Comparison of ENCODE assay signal across 14 cellular contexts in the genomic region with DNA sequence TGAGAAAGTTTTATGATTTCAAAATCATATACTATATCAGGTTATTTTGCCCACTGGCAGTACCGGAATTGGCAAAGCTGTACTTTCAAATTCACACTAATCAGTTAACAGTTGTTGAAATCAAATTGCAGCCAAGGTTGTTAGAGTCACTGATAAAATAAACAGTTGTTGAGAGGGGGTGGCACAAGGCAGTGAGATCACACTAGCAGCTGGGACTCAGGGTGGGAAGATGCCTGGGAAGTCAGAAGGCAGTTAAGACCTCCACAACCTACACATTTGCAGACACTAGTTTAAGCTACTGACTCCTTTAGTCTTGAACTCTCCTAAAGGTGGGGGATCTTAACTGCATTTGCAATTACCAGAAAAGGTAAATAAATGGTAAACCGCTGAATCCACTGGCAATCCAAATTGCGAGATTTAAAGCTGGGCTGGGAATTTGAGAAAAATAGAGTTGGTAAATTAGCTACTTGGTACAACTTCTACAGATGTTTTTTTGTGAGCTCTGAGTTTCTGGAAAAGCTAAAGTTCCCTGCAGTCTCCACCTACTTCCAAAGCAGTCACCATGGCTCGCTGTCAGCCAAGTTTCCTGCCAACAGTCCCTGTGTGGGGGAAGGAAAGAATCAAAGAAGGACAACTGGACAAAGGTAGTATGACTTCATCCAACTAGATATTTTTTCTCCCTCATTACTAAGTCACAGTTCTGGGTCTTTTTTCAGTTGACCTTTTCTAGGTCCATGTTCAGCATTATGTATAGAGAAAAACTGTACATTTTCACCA.
DNase-seq lines count a peak whose midpoint lies in the region; ATAC-seq and TF ChIP-seq lines count a peak whose summit lies in the region.
"Had no signal": no experiment of that assay in that cellular context is flagged by ENCODE, and none has a peak within 500 bp of the region (broad histone marks: within the 10 kb centered on the region; RNA-seq: fewer than 3 reads in every experiment).

No MANE protein-coding gene starts in this region.

- TF ChIP-seq CTCF in brain (conservative IDR thresholded peaks at IDR 0.05) (no peak), left ventricle myocardium inferior (IDR thresholded peaks at IDR 0.05; ENCODE audit: borderline replicate concordance) (no peak), sigmoid colon (IDR thresholded peaks at IDR 0.05) (no peak)

- peak overlapping the region in 3 of 5 experiments; percentile 83 to 92 (median 89) for H3K27ac Mint-ChIP-seq in brain
- H3K27ac Mint-ChIP-seq in activated naive CD4-positive, alpha-beta T cell treated with anti-CD3 and anti-CD28 coated beads for 36 hours, result no peak overlapping the region

- H3K4me3 ChIP-seq in left ventricle myocardium inferior (peak overlapping the region; percentile 7), sigmoid colon (no peak overlapping the region)

- H3K36me3 ChIP-seq in left ventricle myocardium inferior (no peaks in the 10 kb centered on the region), sigmoid colon (no peaks in the 10 kb centered on the region)

- no peak for TF ChIP-seq POLR2A in sigmoid colon (IDR thresholded peaks at IDR 0.05)

- peaks cover 0 to 3% (median 1%) of the 10 kb centered on the region in 5 experiments for H3K9me3 Mint-ChIP-seq in brain
- no peaks in the 10 kb centered on the region for H3K9me3 Mint-ChIP-seq in activated naive CD4-positive, alpha-beta T cell treated with anti-CD3 and anti-CD28 coated beads for 36 hours

- CTCF ChIA-PET in activated naive CD4-positive, alpha-beta T cell treated with anti-CD3 and anti-CD28 coated beads for 36 hours (lab: Charles Lee), result no interaction called here

- H3K27me3 ChIP-seq in left ventricle myocardium inferior (ENCODE audit: low read depth) (no peaks in the 10 kb centered on the region), sigmoid colon (no peaks in the 10 kb centered on the region)

- H3K36me3 Mint-ChIP-seq in brain, result peaks cover 5% of the 10 kb centered on the region
- H3K36me3 Mint-ChIP-seq in activated naive CD4-positive, alpha-beta T cell treated with anti-CD3 and anti-CD28 coated beads for 36 hours (ENCODE audit: low read depth), result no peaks in the 10 kb centered on the region

- peaks cover 33% of the 10 kb centered on the region for H3K4me1 Mint-ChIP-seq in brain
- H3K4me1 Mint-ChIP-seq in activated naive CD4-positive, alpha-beta T cell treated with anti-CD3 and anti-CD28 coated beads for 36 hours (ENCODE audit: low read depth), result no peaks in the 10 kb centered on the region
- H3K4me1 Mint-ChIP-seq: central memory CD8-positive, alpha-beta T cell had no signal

- H3K4me1 ChIP-seq in left ventricle myocardium inferior (peaks cover 36% of the 10 kb centered on the region), sigmoid colon (peaks cover 0 to 18% (median 0%) of the 10 kb centered on the region in 4 donors)

- WGBS in sigmoid colon, 2 donors, result 31 to 51% methylated on average over 4 of the region's 4 CpGs

- intact Hi-C loops in left ventricle myocardium inferior (cut with micrococcal nuclease) (no loop called here), sigmoid colon (cut with DNase I) (no loop called here)
- intact Hi-C loops in activated naive CD4-positive, alpha-beta T cell treated with anti-CD3 and anti-CD28 coated beads for 36 hours (cut with micrococcal nuclease), result no loop called here

- DNase-seq in GM04503 (ENCODE audit: low read depth) (peak; percentile 20), left ventricle myocardium inferior (peak; percentile 67), sigmoid colon (no peak), RPMI8226 (no peak), activated gamma-delta T cell treated with Interleukin-2 at 50 U/mL for 16 hours (no peak)
- no peak for DNase-seq in activated naive CD4-positive, alpha-beta T cell treated with anti-CD3 and anti-CD28 coated beads for 36 hours
- DNase-seq: activated CD4-positive, CD25-positive, alpha-beta regulatory T cell treated with anti-CD3 and anti-CD28 coated beads, Interleukin-2, amount 50 U/mL, for 72 hours; activated T-cell treated with anti-CD3 and anti-CD28 coated beads, Interleukin-2, amount 50 U/mL, for 48 hours; midbrain; NCI-H1436 had no signal

- H3K27ac ChIP-seq in left ventricle myocardium inferior (replicated peaks) (peak overlapping the region; percentile 76), sigmoid colon (peak overlapping the region in 3 of 4 donors; percentile 19 to 69 (median 35))
- H3K27ac ChIP-seq: C4-2B had no signal

- ATAC-seq in HG03175 (IDR thresholded peaks at IDR 0.05; ENCODE audit: unreplicated experiment), result no peak

- peaks cover 4% of the 10 kb centered on the region for H3K9me3 ChIP-seq in left ventricle myocardium inferior (replicated peaks)
- no peaks in the 10 kb centered on the region for H3K9me3 ChIP-seq in sigmoid colon

- no peaks in the 10 kb centered on the region for H3K27me3 Mint-ChIP-seq in brain
- no peaks in the 10 kb centered on the region for H3K27me3 Mint-ChIP-seq in activated naive CD4-positive, alpha-beta T cell treated with anti-CD3 and anti-CD28 coated beads for 36 hours (ENCODE audit: low read depth)
- H3K27me3 Mint-ChIP-seq: central memory CD8-positive, alpha-beta T cell had no signal

- TF ChIP-seq EP300 in sigmoid colon (IDR thresholded peaks at IDR 0.05), result no peak

- H3K4me3 Mint-ChIP-seq in brain, result peak overlapping the region in 2 of 5 experiments; percentile 36 to 42
- no peak overlapping the region for H3K4me3 Mint-ChIP-seq in activated naive CD4-positive, alpha-beta T cell treated with anti-CD3 and anti-CD28 coated beads for 36 hours
- H3K4me3 Mint-ChIP-seq: central memory CD8-positive, alpha-beta T cell had no signal

Comparison
In these comparisons a context has a peak if more than half of its experiments do, and no peak if none do; other contexts are left out.
1. DNase-seq: peak in GM04503 (single experiment) and left ventricle myocardium inferior (single experiment); none in sigmoid colon (single experiment), RPMI8226 (single experiment), activated naive CD4-positive, alpha-beta T cell treated with anti-CD3 and anti-CD28 coated beads for 36 hours (single experiment) and activated gamma-delta T cell treated with Interleukin-2 at 50 U/mL for 16 hours (single experiment).